Comparison of ENCODE assay signal across 15 cellular contexts in the genomic region with DNA sequence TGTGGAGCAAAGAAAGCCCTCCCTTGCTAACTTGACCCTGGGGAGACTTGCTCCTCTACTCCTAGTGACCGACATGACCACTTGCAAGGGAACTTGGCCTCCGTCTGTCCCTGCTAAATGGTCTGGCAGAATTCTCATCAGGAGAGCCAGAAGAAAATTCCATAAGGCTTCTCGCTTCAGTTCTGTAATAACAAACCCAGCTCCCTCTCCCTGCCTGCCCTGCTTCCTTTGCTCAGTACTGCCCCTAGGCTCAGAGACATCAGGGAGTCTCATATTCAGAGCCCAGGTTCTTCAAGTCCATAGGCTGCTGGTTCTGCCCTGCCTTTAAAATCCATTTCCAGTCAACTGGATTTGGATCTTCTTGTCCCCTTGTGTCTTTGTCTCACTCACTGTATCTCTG. TPM values are rescaled to one million over a fixed set of nuclear protein-coding genes. Genes with fewer than 3 reads are reported as not detected.
DNase-seq lines count a peak whose midpoint lies in the region; ATAC-seq and TF ChIP-seq lines count a peak whose summit lies in the region.
"Had no signal": no experiment of that assay in that cellular context is flagged by ENCODE, and none has a peak within 500 bp of the region (broad histone marks: within the 10 kb centered on the region; RNA-seq: fewer than 3 reads in every experiment).

No MANE protein-coding gene starts in this region.

- H3K9me3 Mint-ChIP-seq in activated naive CD8-positive, alpha-beta T cell (ENCODE audit: low read depth), result no peaks in the 10 kb centered on the region
- no peaks in the 10 kb centered on the region for H3K9me3 Mint-ChIP-seq in activated naive CD8-positive, alpha-beta T cell treated with anti-CD3 and anti-CD28 coated beads, Interleukin-2, amount 50 U/mL, for 24 hours
- H3K9me3 Mint-ChIP-seq in natural killer cell, result no peaks in the 10 kb centered on the region
- H3K9me3 Mint-ChIP-seq: activated T-cell treated with anti-CD3 and anti-CD28 coated beads, Interleukin-2, amount 50 U/mL, for 4 hours had no signal

- H3K36me3 ChIP-seq in esophagus squamous epithelium (no peaks in the 10 kb centered on the region), aorta (ENCODE audit: control insufficient read depth in 1 of 2, insufficient read depth in 2 of 2, low read length in 1 of 2) (no peaks in the 10 kb centered on the region)
- H3K36me3 ChIP-seq: right lobe of liver had no signal

- H3K27me3 ChIP-seq in esophagus squamous epithelium, result no peaks in the 10 kb centered on the region
- no peaks in the 10 kb centered on the region for H3K27me3 ChIP-seq in aorta (ENCODE audit: control insufficient read depth in 1 of 2, insufficient read depth in 2 of 2, low read length in 1 of 2)
- H3K27me3 ChIP-seq: right lobe of liver had no signal

- H3K4me3 ChIP-seq in esophagus squamous epithelium, result no peak overlapping the region
- no peak overlapping the region for H3K4me3 ChIP-seq in aorta (ENCODE audit: low read length in 2 of 2)
- H3K4me3 ChIP-seq in foreskin fibroblast (ENCODE audit: low read depth in 1 of 2, low read length in 2 of 2), result no peak overlapping the region
- H3K4me3 ChIP-seq: right lobe of liver had no signal

- H3K9me3 ChIP-seq in esophagus squamous epithelium (no peaks in the 10 kb centered on the region), aorta (ENCODE audit: control insufficient read depth, low read length) (no peaks in the 10 kb centered on the region)
- H3K9me3 ChIP-seq: right lobe of liver, SK-N-SH had no signal

- no peak for ATAC-seq in activated naive CD8-positive, alpha-beta T cell treated with anti-CD3 and anti-CD28 coated beads, Interleukin-2, amount 50 U/mL, for 24 hours
- ATAC-seq in natural killer cell (no peak), aorta (ENCODE audit: low FRiP score) (peak; percentile 60), HG03139 (IDR thresholded peaks at IDR 0.05; ENCODE audit: unreplicated experiment) (no peak)
- ATAC-seq: activated T-cell treated with anti-CD3 and anti-CD28 coated beads, Interleukin-2, amount 50 U/mL, for 4 hours; Panc1 had no signal

- 53 to 80% methylated on average over 1 to 3 of the region's 3 CpGs for WGBS in esophagus squamous epithelium, 2 donors
- 13 to 47% methylated on average over 3 of the region's 3 CpGs for WGBS in aorta, 2 donors

- DNase-seq in activated naive CD8-positive, alpha-beta T cell treated with anti-CD3 and anti-CD28 coated beads, Interleukin-2, amount 50 U/mL, for 24 hours, result no peak
- DNase-seq in esophagus squamous epithelium (lab: John Stamatoyannopoulos, UW) (no peak), natural killer cell (no peak), aorta (no peak), retina (no peak), foreskin fibroblast (no peak)
- DNase-seq: activated T-cell treated with anti-CD3 and anti-CD28 coated beads, Interleukin-2, amount 50 U/mL, for 4 hours; IMR-90; right lobe of liver; SK-N-SH; stimulated activated CD4-positive, alpha-beta T cell treated with anti-CD3 and anti-CD28 coated beads, Interleukin-1b, Interleukin-23, amount 100 ng/mL, for 48 hours had no signal

- H3K4me1 Mint-ChIP-seq in activated naive CD8-positive, alpha-beta T cell (ENCODE audit: low read depth), result peaks cover 74% of the 10 kb centered on the region
- peaks cover 67% of the 10 kb centered on the region for H3K4me1 Mint-ChIP-seq in activated naive CD8-positive, alpha-beta T cell treated with anti-CD3 and anti-CD28 coated beads, Interleukin-2, amount 50 U/mL, for 24 hours
- peaks cover 48 to 68% of the 10 kb centered on the region in 2 donors for H3K4me1 Mint-ChIP-seq in natural killer cell

- no peak for TF ChIP-seq CTCF in esophagus squamous epithelium (IDR thresholded peaks at IDR 0.05)
- TF ChIP-seq CTCF in natural killer cell (IDR thresholded peaks at IDR 0.05), result no peak
- no peak for TF ChIP-seq CTCF in foreskin fibroblast (IDR thresholded peaks at IDR 0.05; ENCODE audit: low read depth, low read length)

- H3K4me1 ChIP-seq in esophagus squamous epithelium, result peaks cover 0 to 12% (median 0%) of the 10 kb centered on the region in 3 donors
- peaks cover 2 to 10% of the 10 kb centered on the region in 2 donors for H3K4me1 ChIP-seq in aorta (ENCODE audit: control insufficient read depth in 1 of 2, insufficient read depth in 2 of 2, low read length in 2 of 2)
- H3K4me1 ChIP-seq: right lobe of liver had no signal

- no peak overlapping the region for H3K4me3 Mint-ChIP-seq in activated naive CD8-positive, alpha-beta T cell
- H3K4me3 Mint-ChIP-seq in activated naive CD8-positive, alpha-beta T cell treated with anti-CD3 and anti-CD28 coated beads, Interleukin-2, amount 50 U/mL, for 24 hours, result no peak overlapping the region
- H3K4me3 Mint-ChIP-seq in natural killer cell, result peak overlapping the region; percentile 35
- H3K4me3 Mint-ChIP-seq: activated T-cell treated with anti-CD3 and anti-CD28 coated beads, Interleukin-2, amount 50 U/mL, for 4 hours; type B pancreatic cell had no signal

- TF ChIP-seq POLR2A in esophagus squamous epithelium (IDR thresholded peaks at IDR 0.05), result no peak

- H3K27ac Mint-ChIP-seq in activated naive CD8-positive, alpha-beta T cell, result peak overlapping the region; percentile 75
- no peak overlapping the region for H3K27ac Mint-ChIP-seq in activated naive CD8-positive, alpha-beta T cell treated with anti-CD3 and anti-CD28 coated beads, Interleukin-2, amount 50 U/mL, for 24 hours
- peak overlapping the region; percentile 52 to 66 for H3K27ac Mint-ChIP-seq in natural killer cell
- H3K27ac Mint-ChIP-seq: type B pancreatic cell had no signal

- intact Hi-C loops in esophagus squamous epithelium (cut with DNase I) (no loop called here), natural killer cell (cut with micrococcal nuclease) (no loop called here), aorta (cut with DNase I) (no loop called here)

- peaks cover 5% of the 10 kb centered on the region for H3K36me3 Mint-ChIP-seq in activated naive CD8-positive, alpha-beta T cell
- H3K36me3 Mint-ChIP-seq in activated naive CD8-positive, alpha-beta T cell treated with anti-CD3 and anti-CD28 coated beads, Interleukin-2, amount 50 U/mL, for 24 hours (ENCODE audit: low read depth), result peaks cover 8% of the 10 kb centered on the region
- H3K36me3 Mint-ChIP-seq in natural killer cell, result peaks cover 6% of the 10 kb centered on the region
- H3K36me3 Mint-ChIP-seq: type B pancreatic cell had no signal

- H3K27ac ChIP-seq in esophagus squamous epithelium (peak overlapping the region in 3 of 4 donors; percentile 25 to 61 (median 60)), aorta (ENCODE audit: low read depth in 1 of 2, low read length in 2 of 2) (peak overlapping the region in 1 of 2 donors; percentile 81)
- H3K27ac ChIP-seq: right lobe of liver had no signal

- H3K27me3 Mint-ChIP-seq in activated naive CD8-positive, alpha-beta T cell, result no peaks in the 10 kb centered on the region
- no peaks in the 10 kb centered on the region for H3K27me3 Mint-ChIP-seq in activated naive CD8-positive, alpha-beta T cell treated with anti-CD3 and anti-CD28 coated beads, Interleukin-2, amount 50 U/mL, for 24 hours
- H3K27me3 Mint-ChIP-seq in natural killer cell (ENCODE audit: low read depth in 2 of 2), result no peaks in the 10 kb centered on the region
- H3K27me3 Mint-ChIP-seq: type B pancreatic cell had no signal

RNA-seq across cellular contexts. Expression of a gene that starts 13.1 kb away (rescaled TPM):
- total RNA-seq in esophagus squamous epithelium (10 to 100 TPM in 2 of 4 donors, 1 to 10 TPM in 2; 1.1 to 16.4 (median 11.0) TPM), natural killer cell (100 to 1,000 TPM; 108 to 130 (median 117) TPM), aorta (10 to 100 TPM; 44.6 to 59.8 TPM)
- polyA plus RNA-seq in aorta, result 10 to 100 TPM; 15.7 to 34.0 TPM
